Comparison of ENCODE assay signal across 12 cellular contexts in genomic region chr4:8260656-8261111, GRCh38. TPM values are rescaled to one million over a fixed set of nuclear protein-coding genes. Genes with fewer than 3 reads are reported as not detected.
DNase-seq lines count a peak whose midpoint lies in the region; FAIRE-seq and TF ChIP-seq lines count a peak whose summit lies in the region.
"Had no signal": no experiment of that assay in that cellular context is flagged by ENCODE, and none has a peak within 500 bp of the region (broad histone marks: within the 10 kb centered on the region; RNA-seq: fewer than 3 reads in every experiment).

No MANE protein-coding gene starts in this region.

- TF ChIP-seq CTCF in A673 (conservative IDR thresholded peaks at IDR 0.05; ENCODE audit: low read depth, low read length) (no peak), HFFc6 (IDR thresholded peaks at IDR 0.05) (no peak), mammary epithelial cell (conservative IDR thresholded peaks at IDR 0.05 in 1 of 2, IDR thresholded peaks at IDR 0.05 in 1 of 2; ENCODE audit: extremely low read depth in 1 of 2, insufficient read depth in 1 of 2, low read depth in 1 of 2, low read length in 2 of 2) (peak in 1 of 2 donors; percentile 12)

- H2BK15ac ChIP-seq in mesendoderm (replicated peaks; ENCODE audit: low read depth), result no peak overlapping the region

- H3K27me3 ChIP-seq in A673 (replicated peaks; ENCODE audit: insufficient read depth, low read depth, low read length, poor library complexity) (no peaks in the 10 kb centered on the region), mammary epithelial cell (ENCODE audit: insufficient read depth, low read length) (no peaks in the 10 kb centered on the region), mesendoderm (ENCODE audit: insufficient read depth, low read length, poor library complexity) (no peaks in the 10 kb centered on the region)
- H3K27me3 ChIP-seq in effector memory CD4-positive, alpha-beta T cell (replicated peaks; ENCODE audit: control insufficient read depth, insufficient read depth, low read length, poor library complexity, severe bottlenecking), result no peaks in the 10 kb centered on the region

- no peak overlapping the region for H3K27ac ChIP-seq in A673 (ENCODE audit: low read depth, low read length, poor library complexity, severe bottlenecking)
- H3K27ac ChIP-seq in mammary epithelial cell (ENCODE audit: insufficient read depth, low read depth, low read length), result no peak overlapping the region
- peak overlapping the region; percentile 22 for H3K27ac ChIP-seq in mesendoderm (ENCODE audit: low read depth, low read length)
- no peak overlapping the region for H3K27ac ChIP-seq in effector memory CD4-positive, alpha-beta T cell (ENCODE audit: insufficient read depth, low read length, poor library complexity, severe bottlenecking)

- H3K36me3 ChIP-seq in A673 (ENCODE audit: insufficient read depth, low read length, poor library complexity, severe bottlenecking) (no peaks in the 10 kb centered on the region), mammary epithelial cell (ENCODE audit: insufficient read depth, low read length) (no peaks in the 10 kb centered on the region), mesendoderm (ENCODE audit: control insufficient read depth, insufficient read depth, low read length) (no peaks in the 10 kb centered on the region)
- H3K36me3 ChIP-seq in effector memory CD4-positive, alpha-beta T cell (ENCODE audit: control insufficient read depth, insufficient read depth, low read length), result no peaks in the 10 kb centered on the region

- dilution Hi-C loops in mammary epithelial cell (cut with HindIII; ENCODE audit: low sequenced_read_pairs), result no loop called here

- BruUV-seq in A673 (replicated peaks; lab: Mats Ljungman, UMichigan) (no TSS peak), mammary epithelial cell (replicated peaks; lab: Mats Ljungman, UMichigan) (no TSS peak)

- H3K4me2 ChIP-seq in mammary epithelial cell (ENCODE audit: insufficient read depth, low read depth, low read length), result no peak overlapping the region
- H3K4me2 ChIP-seq in mesendoderm (ENCODE audit: low read length), result no peak overlapping the region

- no peaks in the 10 kb centered on the region for H4K20me1 ChIP-seq in mammary epithelial cell (ENCODE audit: insufficient read depth, low read length)

- H3K4me3 Mint-ChIP-seq in HFFc6, result no peak overlapping the region
- H3K4me3 Mint-ChIP-seq: activated naive CD4-positive, alpha-beta T cell treated with anti-CD3 and anti-CD28 coated beads for 36 hours; CD4-positive, alpha-beta memory T cell had no signal

- no peak overlapping the region for H2BK5ac ChIP-seq in mesendoderm (ENCODE audit: low read length)

- no peak overlapping the region for H3K23ac ChIP-seq in mesendoderm (ENCODE audit: low read length)

- FAIRE-seq in urothelium cell line (lab: Jason Lieb, UNC), result no peak

- peaks cover 17% of the 10 kb centered on the region for H3K27me3 Mint-ChIP-seq in HFFc6 (ENCODE audit: insufficient read depth)

- CTCF ChIA-PET in A673 (lab: Charles Lee), result no interaction called here
- CTCF ChIA-PET in mammary epithelial cell (lab: Charles Lee; ENCODE audit: low non-redundant PET), result no interaction called here

- DNase-seq in A673 (ENCODE audit: low spot score), result peak; percentile 87
- peak; percentile 92 for DNase-seq in HFFc6
- peak; percentile 47 for DNase-seq in mammary epithelial cell
- peak; percentile 78 for DNase-seq in mesendoderm
- DNase-seq in urothelium cell line (ENCODE audit: low spot score), result no peak
- DNase-seq in NK-92 treated with Interleukin-12 subunit alpha and Interleukin-12 subunit beta, amount 100 ng/mL, for 24 hours (lab: John Stamatoyannopoulos, UW), result no peak
- no peak for DNase-seq in effector memory CD4-positive, alpha-beta T cell
- no peak for DNase-seq in superior temporal gyrus (ENCODE audit: extremely low spot score)
- DNase-seq: activated naive CD4-positive, alpha-beta T cell treated with anti-CD3 and anti-CD28 coated beads for 36 hours; CD4-positive, alpha-beta memory T cell; mucosa of descending colon; stimulated activated CD4-positive, alpha-beta T cell treated with anti-CD3 and anti-CD28 coated beads, Interleukin-4, amount 100 ng/mL, for 4 hours had no signal

- intact Hi-C loops in A673 (cut with micrococcal nuclease; ENCODE audit: unreplicated experiment), result no loop called here
- intact Hi-C loops in mammary epithelial cell (cut with micrococcal nuclease), result no loop called here

- H3K9me3 ChIP-seq in A673 (ENCODE audit: low read depth, low read length, poor library complexity, severe bottlenecking), result no peaks in the 10 kb centered on the region
- H3K9me3 ChIP-seq in mammary epithelial cell (replicated peaks; ENCODE audit: insufficient read depth, low read length), result no peaks in the 10 kb centered on the region
- no peaks in the 10 kb centered on the region for H3K9me3 ChIP-seq in effector memory CD4-positive, alpha-beta T cell (ENCODE audit: control insufficient read depth, low read length)
- H3K9me3 ChIP-seq: mucosa of descending colon had no signal

- H3K4me1 ChIP-seq in A673 (ENCODE audit: insufficient read depth, low read length, poor library complexity, severe bottlenecking) (peaks cover 7% of the 10 kb centered on the region), mammary epithelial cell (ENCODE audit: insufficient read depth, low read length) (no peaks in the 10 kb centered on the region), mesendoderm (ENCODE audit: control insufficient read depth, low read depth, low read length) (no peaks in the 10 kb centered on the region)
- no peaks in the 10 kb centered on the region for H3K4me1 ChIP-seq in effector memory CD4-positive, alpha-beta T cell (ENCODE audit: control insufficient read depth, insufficient read depth, low read length, poor library complexity, severe bottlenecking)

- H3K4me1 Mint-ChIP-seq in HFFc6 (ENCODE audit: low read depth), result peaks cover 18% of the 10 kb centered on the region

- H3K79me1 ChIP-seq in mesendoderm (ENCODE audit: low read length), result no peaks in the 10 kb centered on the region

- no peaks in the 10 kb centered on the region for H3K36me3 Mint-ChIP-seq in HFFc6 (ENCODE audit: low read depth)
- H3K36me3 Mint-ChIP-seq: CD4-positive, alpha-beta memory T cell had no signal

- no peak overlapping the region for H2AFZ ChIP-seq in mammary epithelial cell (ENCODE audit: low read depth, low read length)

- POLR2A ChIA-PET in A673 (lab: Charles Lee; ENCODE audit: low non-redundant PET), result no interaction called here

- in situ Hi-C loops in mammary epithelial cell (cut with MboI; ENCODE audit: low sequenced_read_pairs in 2 of 2), result no loop called here

- peak overlapping the region; percentile 68 for H3K27ac Mint-ChIP-seq in HFFc6
- H3K27ac Mint-ChIP-seq: activated naive CD4-positive, alpha-beta T cell treated with anti-CD3 and anti-CD28 coated beads for 36 hours; CD4-positive, alpha-beta memory T cell had no signal

- H3K9me3 Mint-ChIP-seq in HFFc6, result no peaks in the 10 kb centered on the region
- H3K9me3 Mint-ChIP-seq: activated naive CD4-positive, alpha-beta T cell treated with anti-CD3 and anti-CD28 coated beads for 36 hours; CD4-positive, alpha-beta memory T cell had no signal

- no peak overlapping the region for H2BK120ac ChIP-seq in mesendoderm (ENCODE audit: low read depth, low read length)

- H3K4me3 ChIP-seq in A673 (ENCODE audit: low read depth, low read length, poor library complexity, severe bottlenecking), result no peak overlapping the region
- H3K4me3 ChIP-seq in mammary epithelial cell (replicated peaks in 1 of 3; ENCODE audit: insufficient read depth in 1 of 3, low read depth in 2 of 3, low read length in 3 of 3), result no peak overlapping the region
- H3K4me3 ChIP-seq in mesendoderm (ENCODE audit: low read length), result no peak overlapping the region
- no peak overlapping the region for H3K4me3 ChIP-seq in effector memory CD4-positive, alpha-beta T cell (ENCODE audit: insufficient read depth, low read depth, low read length, poor library complexity, severe bottlenecking)
- H3K4me3 ChIP-seq: mucosa of descending colon had no signal

- H3K4ac ChIP-seq in mesendoderm (ENCODE audit: low read depth, low read length), result no peak overlapping the region

- H3K79me2 ChIP-seq in mammary epithelial cell (ENCODE audit: insufficient read depth, low read length) (no peaks in the 10 kb centered on the region), mesendoderm (ENCODE audit: control insufficient read depth, insufficient read depth, low read length) (no peaks in the 10 kb centered on the region)

- no peak overlapping the region for H3K56ac ChIP-seq in mesendoderm (ENCODE audit: low read length)

- no peak overlapping the region for H4K8ac ChIP-seq in mesendoderm (ENCODE audit: low read depth, low read length)

- no peak overlapping the region for H2AK5ac ChIP-seq in mesendoderm (ENCODE audit: low read length)

- H3K18ac ChIP-seq in mesendoderm (ENCODE audit: low read length), result no peak overlapping the region

- no peak overlapping the region for H3K9ac ChIP-seq in mammary epithelial cell (ENCODE audit: insufficient read depth, low read length)
- H3K9ac ChIP-seq in mesendoderm (ENCODE audit: low read length), result no peak overlapping the region

- no peak overlapping the region for H4K5ac ChIP-seq in mesendoderm (ENCODE audit: low read length)

- 12% methylated on average over 11 of the region's 13 CpGs for WGBS in mammary epithelial cell (ENCODE audit: low coverage, missing lambda C conversion rate)
- WGBS in mesendoderm (ENCODE audit: extremely low coverage, insufficient coverage, low lambda C conversion rate), result no CpG with 5 or more reads among the region's 13 CpGs

RNA-seq across cellular contexts. Expression of gene HTRA3, which starts 8.9 kb away (rescaled TPM):
- total RNA-seq in A673 (2021), result 0.64 and 1.4 TPM in 2 replicates
- 1 to 10 TPM; 4.2 to 7.0 (median 4.8) TPM for total RNA-seq in HFFc6 (2021; fragmentation: NEBNext Ultra II Directional; extraction: Animal tissue kit (Norgen Biotek cat#: 25700))
- under 1 TPM in 1 of 2 donors, not detected in 1; 0.17 TPM for total RNA-seq in mammary epithelial cell
- polyA plus RNA-seq in mammary epithelial cell, result not detected
- polyA minus RNA-seq in mammary epithelial cell, result 2.5 TPM
- polyA plus RNA-seq in mesendoderm (2013, experiment 1 of 2), result 1.8 TPM
- polyA plus RNA-seq in mesendoderm (2013, experiment 2 of 2), result 1.9 TPM
- total RNA-seq: activated naive CD4-positive, alpha-beta T cell treated with anti-CD3 and anti-CD28 coated beads for 36 hours; CD4-positive, alpha-beta memory T cell had no signal
- polyA plus RNA-seq: CD4-positive, alpha-beta memory T cell had no signal

Comparison
In these comparisons a context has a peak if more than half of its experiments do, and no peak if none do; other contexts are left out.
1. DNase-seq: peak in A673 (single experiment), HFFc6 (single experiment), mammary epithelial cell (single experiment) and mesendoderm (single experiment); none in urothelium cell line (single experiment), NK-92 treated with Interleukin-12 subunit alpha and Interleukin-12 subunit beta, amount 100 ng/mL, for 24 hours (single experiment), effector memory CD4-positive, alpha-beta T cell (0 of 3) and superior temporal gyrus (single experiment).